Comparison of ENCODE assay signal across 7 cellular contexts in the genomic region with DNA sequence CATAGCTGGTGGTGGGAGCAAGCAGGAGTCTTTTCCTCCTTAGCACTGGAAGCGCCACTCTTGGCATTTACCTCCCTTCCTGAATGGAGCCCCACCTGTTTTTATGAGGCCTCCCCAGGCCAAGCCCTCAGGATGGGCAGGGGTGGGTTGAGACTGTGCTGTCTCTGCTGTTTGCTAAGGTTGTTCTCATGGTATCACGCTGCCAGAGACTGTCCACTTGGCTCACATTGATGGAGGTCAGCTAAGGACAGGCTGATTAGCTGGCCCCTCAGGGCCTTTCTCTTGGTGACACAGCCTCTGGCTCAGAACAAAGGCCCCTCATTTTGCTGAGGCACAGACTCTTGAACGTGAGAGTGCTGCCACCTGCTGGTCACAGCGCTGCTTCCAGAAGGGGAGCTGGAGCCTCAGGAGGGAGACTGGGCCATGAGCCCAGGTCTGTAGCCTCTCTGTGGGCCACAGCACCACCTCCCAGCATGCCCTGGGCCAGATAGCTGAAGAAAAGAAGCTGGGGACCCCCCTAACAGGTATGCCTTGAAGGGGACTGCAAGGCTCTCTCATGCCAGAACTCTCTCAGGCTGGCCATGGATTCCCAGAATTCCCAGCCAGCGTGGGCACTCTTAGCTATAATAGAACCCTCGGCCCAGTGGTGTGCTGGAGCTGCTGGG.
DNase-seq lines count a peak whose midpoint lies in the region; ATAC-seq and TF ChIP-seq lines count a peak whose summit lies in the region.

No MANE protein-coding gene starts in this region.

- no peaks in the 10 kb centered on the region for H3K27me3 ChIP-seq in smooth muscle cell (ENCODE audit: low read depth)

- TF ChIP-seq CTCF in astrocyte of the spinal cord (IDR thresholded peaks at IDR 0.05; ENCODE audit: low read depth, low read length), result peak; percentile 91
- TF ChIP-seq CTCF in smooth muscle cell (IDR thresholded peaks at IDR 0.05; ENCODE audit: borderline replicate concordance, insufficient read depth, poor library complexity, severe bottlenecking), result peak; percentile 94

- DNase-seq in NCI-H187 (lab: John Stamatoyannopoulos, UW) (peak; percentile 90), T1000 (lab: John Stamatoyannopoulos, UW) (peak; percentile 75), astrocyte of the spinal cord (ENCODE audit: low read depth, low spot score) (peak; percentile 77), iPS DF 19.7 (ENCODE audit: low read depth, low spot score) (peak; percentile 69), smooth muscle cell (lab: John Stamatoyannopoulos, UW; ENCODE audit: unreplicated experiment) (peak; percentile 49)

- H3K9ac ChIP-seq in smooth muscle cell (ENCODE audit: low read depth), result no peak overlapping the region

- H3K9me3 ChIP-seq in smooth muscle cell (replicated peaks; ENCODE audit: low read depth), result no peaks in the 10 kb centered on the region

- ATAC-seq in GM18502 (IDR thresholded peaks at IDR 0.05; ENCODE audit: poor library complexity, unreplicated experiment), result peak; percentile 85
- peak; percentile 80 for ATAC-seq in HG02885 (IDR thresholded peaks at IDR 0.05; ENCODE audit: poor library complexity, unreplicated experiment)

- no peak overlapping the region for H2AFZ ChIP-seq in smooth muscle cell (ENCODE audit: low read depth)

- WGBS in smooth muscle cell (ENCODE audit: low lambda C conversion rate), result 48% methylated on average over 6 of the region's 6 CpGs

- H3K36me3 ChIP-seq in smooth muscle cell (ENCODE audit: low read depth), result no peaks in the 10 kb centered on the region

- H3K79me2 ChIP-seq in smooth muscle cell (ENCODE audit: low read depth), result no peaks in the 10 kb centered on the region

- in situ Hi-C loops in astrocyte of the spinal cord (cut with HindIII; ENCODE audit: low sequenced_read_pairs), result no loop called here

- no peaks in the 10 kb centered on the region for H3K4me1 ChIP-seq in smooth muscle cell (ENCODE audit: low read depth)

- H3K4me2 ChIP-seq in smooth muscle cell, result no peak overlapping the region

- no peaks in the 10 kb centered on the region for H4K20me1 ChIP-seq in smooth muscle cell (ENCODE audit: low read depth)

- no peak overlapping the region for H3K4me3 ChIP-seq in astrocyte of the spinal cord (ENCODE audit: low read depth, low read length)
- H3K4me3 ChIP-seq in smooth muscle cell, result no peak overlapping the region

- H3K27ac ChIP-seq in smooth muscle cell (ENCODE audit: low read depth), result no peak overlapping the region

- no peaks in the 10 kb centered on the region for H3F3A ChIP-seq in smooth muscle cell (ENCODE audit: low read depth)
